21 cellular contexts compared by ENCODE assay signal in the genomic region with DNA sequence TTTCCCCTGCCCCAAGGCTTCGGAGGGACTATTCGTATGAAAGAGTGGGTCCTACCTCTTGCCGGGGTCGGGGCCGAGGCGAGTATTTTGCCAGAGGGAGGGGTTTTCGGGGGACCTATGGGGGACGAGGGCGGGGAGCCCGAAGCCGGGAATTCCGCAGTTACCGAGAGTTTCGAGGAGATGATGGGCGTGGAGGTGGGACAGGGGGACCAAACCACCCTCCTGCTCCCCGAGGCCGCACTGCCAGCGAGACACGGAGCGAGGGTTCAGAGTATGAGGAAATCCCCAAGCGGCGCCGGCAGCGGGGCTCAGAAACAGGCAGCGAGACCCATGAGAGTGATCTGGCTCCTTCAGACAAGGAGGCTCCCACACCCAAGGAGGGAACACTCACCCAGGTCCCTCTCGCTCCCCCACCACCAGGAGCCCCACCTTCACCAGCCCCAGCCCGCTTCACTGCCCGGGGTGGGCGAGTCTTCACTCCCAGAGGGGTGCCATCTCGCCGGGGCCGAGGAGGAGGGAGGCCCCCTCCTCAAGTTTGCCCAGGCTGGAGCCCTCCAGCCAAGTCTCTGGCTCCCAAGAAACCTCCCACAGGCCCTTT. TPM values are rescaled to one million over a fixed set of nuclear protein-coding genes. Genes with fewer than 3 reads are reported as not detected.
DNase-seq lines count a peak whose midpoint lies in the region; ATAC-seq, FAIRE-seq and TF ChIP-seq lines count a peak whose summit lies in the region.
"Had no signal": no experiment of that assay in that cellular context is flagged by ENCODE, and none has a peak within 500 bp of the region (broad histone marks: within the 10 kb centered on the region; RNA-seq: fewer than 3 reads in every experiment).

No MANE protein-coding gene starts in this region.

- TF ChIP-seq EP300 in HepG2 (IDR thresholded peaks at IDR 0.05; ENCODE audit: low read depth in 2 of 2, low read length in 2 of 2) = no peak
- no peak for TF ChIP-seq EP300 in HepG2 (CRISPR knock-in tag; IDR thresholded peaks at IDR 0.05; ENCODE audit: borderline replicate concordance)

- H3K79me2 ChIP-seq in HepG2 (ENCODE audit: insufficient read depth, low read length) = no peaks in the 10 kb centered on the region

- intact Hi-C loops in HepG2 (cut with micrococcal nuclease; ENCODE audit: unreplicated experiment) (no loop called here), right lobe of liver (cut with DNase I) (no loop called here), left ventricle myocardium superior (cut with micrococcal nuclease) (no loop called here)

- no peak overlapping the region for H2AFZ ChIP-seq in HepG2 (ENCODE audit: low read length)

- no peak; the same call in 2 of the 3 replicates for ATAC-seq in HepG2
- no peak for ATAC-seq in right lobe of liver
- peak; percentile 20 for ATAC-seq in left ventricle myocardium superior
- no peak for ATAC-seq in stimulated activated effector memory CD8-positive, alpha-beta T cell treated with anti-CD3 and anti-CD28 coated beads, Interleukin-12 subunit alpha, Interleukin-12 subunit beta, amount 100 ng/mL, for 72 hours
- ATAC-seq: upper lobe of right lung had no signal

- no peak overlapping the region for H3K4me2 ChIP-seq in HepG2 (ENCODE audit: low read depth, low read length)

- H3K4me3 ChIP-seq in HepG2 (replicated peaks in 1 of 3; ENCODE audit: insufficient read depth in 1 of 3, low read depth in 2 of 3, low read length in 3 of 3) = no peak overlapping the region
- no peak overlapping the region for H3K4me3 ChIP-seq in right lobe of liver
- H3K4me3 ChIP-seq: HAP-1, prostate gland, upper lobe of right lung had no signal

- no peaks in the 10 kb centered on the region for H4K20me1 ChIP-seq in HepG2 (ENCODE audit: insufficient read depth, low read length)

- TF ChIP-seq POLR2A in HepG2 (IDR thresholded peaks at IDR 0.05; ENCODE audit: insufficient read depth in 1 of 2, low read depth in 2 of 2, low read length in 2 of 2) = no peak; a peak in 1 of 4 replicates
- TF ChIP-seq POLR2A in right lobe of liver (IDR thresholded peaks at IDR 0.05) = no peak

- no peak for TF ChIP-seq RAD21 in HepG2 (CRISPR knock-in tag; IDR thresholded peaks at IDR 0.05)

- no peak for FAIRE-seq in HepG2 (lab: Jason Lieb, UNC)
- FAIRE-seq: frontal cortex, small intestine had no signal

- H3K9me3 ChIP-seq in HepG2 (ENCODE audit: low read length) = no peaks in the 10 kb centered on the region
- no peaks in the 10 kb centered on the region for H3K9me3 ChIP-seq in right lobe of liver
- H3K9me3 ChIP-seq: HAP-1, prostate gland, upper lobe of right lung had no signal

- peaks cover 57% of the 10 kb centered on the region for H3K36me3 Mint-ChIP-seq in HFFc6 (ENCODE audit: low read depth)
- H3K36me3 Mint-ChIP-seq in stimulated activated effector memory CD8-positive, alpha-beta T cell treated with anti-CD3 and anti-CD28 coated beads, Interleukin-12 subunit alpha, Interleukin-12 subunit beta, amount 100 ng/mL, for 72 hours = peaks cover 100% of the 10 kb centered on the region

- H3K27me3 ChIP-seq in HepG2 (ENCODE audit: control insufficient read depth in 1 of 2, insufficient read depth in 2 of 2, low read length in 2 of 2) (no peaks in the 10 kb centered on the region), right lobe of liver (no peaks in the 10 kb centered on the region)
- H3K27me3 ChIP-seq: upper lobe of right lung had no signal

- TF ChIP-seq CTCF in HepG2 (CRISPR knock-in tag; IDR thresholded peaks at IDR 0.05) = no peak
- no peak for TF ChIP-seq CTCF in right lobe of liver (IDR thresholded peaks at IDR 0.05)
- TF ChIP-seq CTCF in HFFc6 (IDR thresholded peaks at IDR 0.05) = no peak

- H3K4me3 Mint-ChIP-seq in HFFc6 = peak overlapping the region; percentile 13; the same call in 1 of the 2 replicates
- no peak overlapping the region for H3K4me3 Mint-ChIP-seq in stimulated activated effector memory CD8-positive, alpha-beta T cell treated with anti-CD3 and anti-CD28 coated beads, Interleukin-12 subunit alpha, Interleukin-12 subunit beta, amount 100 ng/mL, for 72 hours
- H3K4me3 Mint-ChIP-seq: activated CD4-positive, alpha-beta T cell treated with anti-CD3 and anti-CD28 coated beads, Interleukin-2, amount 10 ng/mL, durations not matched to agents 24 days and 14 days; CD8-positive, alpha-beta memory T cell; nephron had no signal

- no peaks in the 10 kb centered on the region for H3K4me1 ChIP-seq in HepG2 (ENCODE audit: insufficient read depth, low read length)
- H3K4me1 ChIP-seq in right lobe of liver = peaks cover 0 to 12% (median 0%) of the 10 kb centered on the region in 4 donors
- H3K4me1 ChIP-seq: HAP-1, prostate gland, upper lobe of right lung had no signal

- peaks cover 5% of the 10 kb centered on the region for H3K27me3 Mint-ChIP-seq in HFFc6 (ENCODE audit: insufficient read depth)
- H3K27me3 Mint-ChIP-seq: activated CD4-positive, alpha-beta T cell treated with anti-CD3 and anti-CD28 coated beads, Interleukin-2, amount 10 ng/mL, durations not matched to agents 24 days and 14 days; CD8-positive, alpha-beta memory T cell had no signal

- in situ Hi-C loops in HepG2 (cut with HindIII; ENCODE audit: extremely low pct_ligation_motif_present, low pct_unique_long_range_greater_than_20kb) = no loop called here

- H3K36me3 ChIP-seq in HepG2 (replicated peaks in 1 of 2; ENCODE audit: control insufficient read depth in 1 of 2, insufficient read depth in 2 of 2, low read length in 2 of 2) = peaks cover 72 to 100% of the 10 kb centered on the region in 2 experiments
- peaks cover 5 to 94% (median 47%) of the 10 kb centered on the region in 4 donors for H3K36me3 ChIP-seq in right lobe of liver

- H3K9ac ChIP-seq in HepG2 (ENCODE audit: insufficient read depth, low read depth, low read length) = no peak overlapping the region

- 98% methylated on average over 31 of the region's 32 CpGs for WGBS in HepG2 (ENCODE audit: low lambda C conversion rate)
- no CpG with 5 or more reads among the region's 32 CpGs for WGBS in right lobe of liver (ENCODE audit: insufficient coverage, low coverage, low lambda C conversion rate, missing lambda C conversion rate)

- H3K4me1 Mint-ChIP-seq in HFFc6 (ENCODE audit: low read depth) = peaks cover 40% of the 10 kb centered on the region
- peaks cover 29% of the 10 kb centered on the region for H3K4me1 Mint-ChIP-seq in stimulated activated effector memory CD8-positive, alpha-beta T cell treated with anti-CD3 and anti-CD28 coated beads, Interleukin-12 subunit alpha, Interleukin-12 subunit beta, amount 100 ng/mL, for 72 hours
- H3K4me1 Mint-ChIP-seq: nephron had no signal

- POLR2A ChIA-PET in HepG2 (lab: Yijun Ruan, JAX) = interaction anchor here (1.5 kb wide), 1 partner anchor 11 kb away, joined by 4 read pairs; a partner anchor contains a TSS

- no peak overlapping the region; the same call in 1 of the 2 replicates for H3K27ac Mint-ChIP-seq in HFFc6
- H3K27ac Mint-ChIP-seq in stimulated activated effector memory CD8-positive, alpha-beta T cell treated with anti-CD3 and anti-CD28 coated beads, Interleukin-12 subunit alpha, Interleukin-12 subunit beta, amount 100 ng/mL, for 72 hours = peak overlapping the region; percentile 83
- H3K27ac Mint-ChIP-seq: activated CD4-positive, alpha-beta T cell treated with anti-CD3 and anti-CD28 coated beads, Interleukin-2, amount 10 ng/mL, durations not matched to agents 24 days and 14 days; nephron had no signal

- DNase-seq in HepG2 (ENCODE audit: low spot score) = no peak
- DNase-seq in right lobe of liver = no peak
- no peak for DNase-seq in HFFc6
- no peak for DNase-seq in left ventricle myocardium superior
- no peak for DNase-seq in stimulated activated effector memory CD8-positive, alpha-beta T cell treated with anti-CD3 and anti-CD28 coated beads, Interleukin-12 subunit alpha, Interleukin-12 subunit beta, amount 100 ng/mL, for 72 hours (ENCODE audit: low spot score in 2 of 2)
- DNase-seq in NCI-H82 treated with DMSO at 0.1 percent for 48 hours (lab: John Stamatoyannopoulos, UW; ENCODE audit: unreplicated experiment) = no peak
- no peak for DNase-seq in NCI-H510A (lab: John Stamatoyannopoulos, UW)
- no peak for DNase-seq in activated gamma-delta T cell (lab: John Stamatoyannopoulos, UW)
- DNase-seq: activated CD4-positive, alpha-beta T cell treated with anti-CD3 and anti-CD28 coated beads, Interleukin-2, amount 10 ng/mL, durations not matched to agents 24 days and 14 days; amniotic stem cell; CD8-positive, alpha-beta memory T cell; central memory CD4-positive, alpha-beta T cell; mesendoderm; NCI-H1436; NCI-H524; small intestine; upper lobe of right lung had no signal

- CTCF ChIA-PET in HepG2 (lab: Yijun Ruan, JAX; ENCODE audit: low intra/inter-chr PET ratio, low total read pairs) = no interaction called here

- H3K9me3 Mint-ChIP-seq in HFFc6 = no peaks in the 10 kb centered on the region
- no peaks in the 10 kb centered on the region for H3K9me3 Mint-ChIP-seq in stimulated activated effector memory CD8-positive, alpha-beta T cell treated with anti-CD3 and anti-CD28 coated beads, Interleukin-12 subunit alpha, Interleukin-12 subunit beta, amount 100 ng/mL, for 72 hours
- H3K9me3 Mint-ChIP-seq: activated CD4-positive, alpha-beta T cell treated with anti-CD3 and anti-CD28 coated beads, Interleukin-2, amount 10 ng/mL, durations not matched to agents 24 days and 14 days; CD8-positive, alpha-beta memory T cell; nephron had no signal

- BruUV-seq in HepG2 (replicated peaks; lab: Mats Ljungman, UMichigan) = no TSS peak

- no peak overlapping the region for H3K27ac ChIP-seq in HepG2 (ENCODE audit: extremely low read length, insufficient read depth, low read length)
- no peak overlapping the region for H3K27ac ChIP-seq in right lobe of liver
- H3K27ac ChIP-seq: upper lobe of right lung had no signal

RNA-seq across cellular contexts. Expression of a gene that starts 11.3 kb away (rescaled TPM):
- total RNA-seq in HepG2 (2016; rRNA removed; fragmentation: Illumina TruSeq; extraction: Trizol) (37.2 and 38.9 TPM in 2 replicates), right lobe of liver (10 to 100 TPM; 34.7 to 59.6 (median 39.4) TPM), left ventricle myocardium superior (76.9 TPM)
- 32.5 and 32.7 TPM in 2 replicates for total RNA-seq in HepG2 (2016; cell fraction: cytosol; rRNA removed; fragmentation: Illumina TruSeq; extraction: Trizol; ENCODE audit: low read depth)
- total RNA-seq in HepG2 (2016; cell fraction: insoluble cytoplasmic fraction; rRNA removed; fragmentation: Illumina TruSeq; extraction: Trizol) = 32.8 and 40.6 TPM in 2 replicates
- 32.8 and 40.2 TPM in 2 replicates for total RNA-seq in HepG2 (2016; cell fraction: membrane; rRNA removed; fragmentation: Illumina TruSeq; extraction: Trizol)
- total RNA-seq in HepG2 (2016; cell fraction: nucleus; rRNA removed; fragmentation: Illumina TruSeq; extraction: Trizol) = 58.3 and 69.5 TPM in 2 replicates
- 47.4 and 60.5 TPM in 2 replicates for polyA plus RNA-seq in HepG2 (2011; rRNA removed)
- 21.8 and 30.2 TPM in 2 replicates for polyA plus RNA-seq in HepG2 (2011; cell fraction: cytosol; rRNA removed)
- 235 and 263 TPM in 2 replicates for polyA plus RNA-seq in HepG2 (2011; cell fraction: nucleus; rRNA removed)
- 80.6 and 104 TPM in 2 replicates for polyA plus RNA-seq in HepG2 (2012)
- polyA plus RNA-seq in HepG2 (2016; cell fraction: cytosol; fragmentation: Illumina TruSeq; extraction: Trizol; ENCODE audit: low read depth) = 12.1 and 13.9 TPM in 2 replicates
- 59.6 and 89.4 TPM in 2 replicates for polyA plus RNA-seq in HepG2 (2016; cell fraction: insoluble cytoplasmic fraction; fragmentation: Illumina TruSeq; extraction: Trizol; ENCODE audit: low read depth)
- 26.0 and 31.8 TPM in 2 replicates for polyA plus RNA-seq in HepG2 (2016; cell fraction: membrane; fragmentation: Illumina TruSeq; extraction: Trizol; ENCODE audit: low read depth)
- polyA plus RNA-seq in HepG2 (2016; cell fraction: nucleus; fragmentation: Illumina TruSeq; extraction: Trizol; ENCODE audit: insufficient read depth, low read depth) = 182 and 188 TPM in 2 replicates
- polyA minus RNA-seq in HepG2 (2011; rRNA and poly(A)+ RNA removed; ENCODE audit: low replicate concordance) = 50.3 and 66.9 TPM in 2 replicates
- polyA minus RNA-seq in HepG2 (2011; cell fraction: cytosol; rRNA and poly(A)+ RNA removed) = 51.5 and 53.4 TPM in 2 replicates
- 120 and 136 TPM in 2 replicates for polyA minus RNA-seq in HepG2 (2011; cell fraction: nucleus; rRNA and poly(A)+ RNA removed)
- total RNA-seq in HFFc6 (2021; fragmentation: NEBNext Ultra II Directional; extraction: Animal tissue kit (Norgen Biotek cat#: 25700)) = 100 to 1,000 TPM; 216 to 259 (median 231) TPM

RNA-seq across cellular contexts. Expression of a gene that starts 16.7 kb away (rescaled TPM):
- not detected in 2 replicates for total RNA-seq in HepG2 (2016; rRNA removed; fragmentation: Illumina TruSeq; extraction: Trizol)
- 0.62 and 0.91 TPM in 2 replicates for total RNA-seq in HepG2 (2016; cell fraction: cytosol; rRNA removed; fragmentation: Illumina TruSeq; extraction: Trizol; ENCODE audit: low read depth)
- total RNA-seq in HepG2 (2016; cell fraction: insoluble cytoplasmic fraction; rRNA removed; fragmentation: Illumina TruSeq; extraction: Trizol) = not detected in 2 replicates
- 0.48 TPM in 1 of 2 replicates, not detected in the other for total RNA-seq in HepG2 (2016; cell fraction: membrane; rRNA removed; fragmentation: Illumina TruSeq; extraction: Trizol)
- not detected in 2 replicates for total RNA-seq in HepG2 (2016; cell fraction: nucleus; rRNA removed; fragmentation: Illumina TruSeq; extraction: Trizol)
- 1.4 and 1.5 TPM in 2 replicates for polyA plus RNA-seq in HepG2 (2011; rRNA removed)
- 0.44 and 1.3 TPM in 2 replicates for polyA plus RNA-seq in HepG2 (2011; cell fraction: cytosol; rRNA removed)
- 0.72 and 1.6 TPM in 2 replicates for polyA plus RNA-seq in HepG2 (2011; cell fraction: nucleus; rRNA removed)
- 1.6 and 7.5 TPM in 2 replicates for polyA plus RNA-seq in HepG2 (2012)
- 0.98 and 1.2 TPM in 2 replicates for polyA plus RNA-seq in HepG2 (2016; cell fraction: cytosol; fragmentation: Illumina TruSeq; extraction: Trizol; ENCODE audit: low read depth)
- polyA plus RNA-seq in HepG2 (2016; cell fraction: insoluble cytoplasmic fraction; fragmentation: Illumina TruSeq; extraction: Trizol; ENCODE audit: low read depth) = 0.60 and 0.98 TPM in 2 replicates
- 0.76 and 1.2 TPM in 2 replicates for polyA plus RNA-seq in HepG2 (2016; cell fraction: membrane; fragmentation: Illumina TruSeq; extraction: Trizol; ENCODE audit: low read depth)
- polyA plus RNA-seq in HepG2 (2016; cell fraction: nucleus; fragmentation: Illumina TruSeq; extraction: Trizol; ENCODE audit: insufficient read depth, low read depth) = 1.3 TPM in 1 of 2 replicates, not detected in the other
- not detected in 2 replicates for polyA minus RNA-seq in HepG2 (2011; rRNA and poly(A)+ RNA removed; ENCODE audit: low replicate concordance)
- not detected in 2 replicates for polyA minus RNA-seq in HepG2 (2011; cell fraction: cytosol; rRNA and poly(A)+ RNA removed)
- 0.75 TPM in 1 of 2 replicates, not detected in the other for polyA minus RNA-seq in HepG2 (2011; cell fraction: nucleus; rRNA and poly(A)+ RNA removed)
- 10 to 100 TPM in 4 of 6 experiments, 1 to 10 TPM in 2; 6.7 to 28.5 (median 13.0) TPM for total RNA-seq in right lobe of liver
- not detected for total RNA-seq in HFFc6 (2021; fragmentation: NEBNext Ultra II Directional; extraction: Animal tissue kit (Norgen Biotek cat#: 25700))
- total RNA-seq in left ventricle myocardium superior = 15.5 TPM

RNA-seq across cellular contexts. Expression of a gene that starts 20.7 kb away (rescaled TPM):
- total RNA-seq in HepG2 (2016; rRNA removed; fragmentation: Illumina TruSeq; extraction: Trizol) = 169 and 190 TPM in 2 replicates
- 84.0 and 88.6 TPM in 2 replicates for total RNA-seq in HepG2 (2016; cell fraction: cytosol; rRNA removed; fragmentation: Illumina TruSeq; extraction: Trizol; ENCODE audit: low read depth)
- total RNA-seq in HepG2 (2016; cell fraction: insoluble cytoplasmic fraction; rRNA removed; fragmentation: Illumina TruSeq; extraction: Trizol) = 156 and 178 TPM in 2 replicates
- total RNA-seq in HepG2 (2016; cell fraction: membrane; rRNA removed; fragmentation: Illumina TruSeq; extraction: Trizol) = 178 and 181 TPM in 2 replicates
- total RNA-seq in HepG2 (2016; cell fraction: nucleus; rRNA removed; fragmentation: Illumina TruSeq; extraction: Trizol) = 152 and 174 TPM in 2 replicates
- polyA plus RNA-seq in HepG2 (2011; rRNA removed) = 157 and 184 TPM in 2 replicates
- 112 and 150 TPM in 2 replicates for polyA plus RNA-seq in HepG2 (2011; cell fraction: cytosol; rRNA removed)
- 529 and 638 TPM in 2 replicates for polyA plus RNA-seq in HepG2 (2011; cell fraction: nucleus; rRNA removed)
- 358 and 398 TPM in 2 replicates for polyA plus RNA-seq in HepG2 (2012)
- polyA plus RNA-seq in HepG2 (2016; cell fraction: cytosol; fragmentation: Illumina TruSeq; extraction: Trizol; ENCODE audit: low read depth) = 78.8 and 95.7 TPM in 2 replicates
- 186 and 257 TPM in 2 replicates for polyA plus RNA-seq in HepG2 (2016; cell fraction: insoluble cytoplasmic fraction; fragmentation: Illumina TruSeq; extraction: Trizol; ENCODE audit: low read depth)
- 151 and 180 TPM in 2 replicates for polyA plus RNA-seq in HepG2 (2016; cell fraction: membrane; fragmentation: Illumina TruSeq; extraction: Trizol; ENCODE audit: low read depth)
- polyA plus RNA-seq in HepG2 (2016; cell fraction: nucleus; fragmentation: Illumina TruSeq; extraction: Trizol; ENCODE audit: insufficient read depth, low read depth) = 346 and 353 TPM in 2 replicates
- 102 and 309 TPM in 2 replicates for polyA minus RNA-seq in HepG2 (2011; rRNA and poly(A)+ RNA removed; ENCODE audit: low replicate concordance)
- 190 and 207 TPM in 2 replicates for polyA minus RNA-seq in HepG2 (2011; cell fraction: cytosol; rRNA and poly(A)+ RNA removed)
- 142 and 160 TPM in 2 replicates for polyA minus RNA-seq in HepG2 (2011; cell fraction: nucleus; rRNA and poly(A)+ RNA removed)
- total RNA-seq in right lobe of liver = 100 to 1,000 TPM; 114 to 196 (median 142) TPM
- total RNA-seq in HFFc6 (2021; fragmentation: NEBNext Ultra II Directional; extraction: Animal tissue kit (Norgen Biotek cat#: 25700)) = 100 to 1,000 TPM; 247 to 273 (median 262) TPM
- total RNA-seq in left ventricle myocardium superior = 283 TPM

RNA-seq across cellular contexts. Expression of a gene that starts 23.9 kb away (rescaled TPM):
- 52.9 and 98.2 TPM in 2 replicates for total RNA-seq in HepG2 (2016; rRNA removed; fragmentation: Illumina TruSeq; extraction: Trizol)
- total RNA-seq in HepG2 (2016; cell fraction: cytosol; rRNA removed; fragmentation: Illumina TruSeq; extraction: Trizol; ENCODE audit: low read depth) = 43.4 and 48.4 TPM in 2 replicates
- 49.1 and 105 TPM in 2 replicates for total RNA-seq in HepG2 (2016; cell fraction: insoluble cytoplasmic fraction; rRNA removed; fragmentation: Illumina TruSeq; extraction: Trizol)
- total RNA-seq in HepG2 (2016; cell fraction: membrane; rRNA removed; fragmentation: Illumina TruSeq; extraction: Trizol) = 24.9 and 27.7 TPM in 2 replicates
- total RNA-seq in HepG2 (2016; cell fraction: nucleus; rRNA removed; fragmentation: Illumina TruSeq; extraction: Trizol) = 80.5 and 97.5 TPM in 2 replicates
- 1,140 and 1,216 TPM in 2 replicates for polyA plus RNA-seq in HepG2 (2011; rRNA removed)
- polyA plus RNA-seq in HepG2 (2011; cell fraction: cytosol; rRNA removed) = 931 and 1,024 TPM in 2 replicates
- 672 and 801 TPM in 2 replicates for polyA plus RNA-seq in HepG2 (2011; cell fraction: nucleus; rRNA removed)
- 414 and 633 TPM in 2 replicates for polyA plus RNA-seq in HepG2 (2012)
- 40.2 and 51.8 TPM in 2 replicates for polyA plus RNA-seq in HepG2 (2016; cell fraction: cytosol; fragmentation: Illumina TruSeq; extraction: Trizol; ENCODE audit: low read depth)
- polyA plus RNA-seq in HepG2 (2016; cell fraction: insoluble cytoplasmic fraction; fragmentation: Illumina TruSeq; extraction: Trizol; ENCODE audit: low read depth) = 55.3 and 56.0 TPM in 2 replicates
- 20.7 and 25.6 TPM in 2 replicates for polyA plus RNA-seq in HepG2 (2016; cell fraction: membrane; fragmentation: Illumina TruSeq; extraction: Trizol; ENCODE audit: low read depth)
- polyA plus RNA-seq in HepG2 (2016; cell fraction: nucleus; fragmentation: Illumina TruSeq; extraction: Trizol; ENCODE audit: insufficient read depth, low read depth) = 129 and 139 TPM in 2 replicates
- polyA minus RNA-seq in HepG2 (2011; rRNA and poly(A)+ RNA removed; ENCODE audit: low replicate concordance) = 3.4 and 446 TPM in 2 replicates
- 154 and 168 TPM in 2 replicates for polyA minus RNA-seq in HepG2 (2011; cell fraction: cytosol; rRNA and poly(A)+ RNA removed)
- 110 and 177 TPM in 2 replicates for polyA minus RNA-seq in HepG2 (2011; cell fraction: nucleus; rRNA and poly(A)+ RNA removed)
- 100 to 1,000 TPM; 100 to 182 (median 116) TPM for total RNA-seq in right lobe of liver
- 1 to 10 TPM; 2.4 to 4.3 (median 2.8) TPM for total RNA-seq in HFFc6 (2021; fragmentation: NEBNext Ultra II Directional; extraction: Animal tissue kit (Norgen Biotek cat#: 25700))
- 2.4 TPM for total RNA-seq in left ventricle myocardium superior

RNA-seq across cellular contexts. Expression of a gene that starts 28.8 kb away (rescaled TPM):
- total RNA-seq in HepG2 (2016; rRNA removed; fragmentation: Illumina TruSeq; extraction: Trizol) = 15.5 and 18.1 TPM in 2 replicates
- 4.0 and 4.6 TPM in 2 replicates for total RNA-seq in HepG2 (2016; cell fraction: cytosol; rRNA removed; fragmentation: Illumina TruSeq; extraction: Trizol; ENCODE audit: low read depth)
- 16.8 and 18.5 TPM in 2 replicates for total RNA-seq in HepG2 (2016; cell fraction: insoluble cytoplasmic fraction; rRNA removed; fragmentation: Illumina TruSeq; extraction: Trizol)
- 10.4 and 12.5 TPM in 2 replicates for total RNA-seq in HepG2 (2016; cell fraction: membrane; rRNA removed; fragmentation: Illumina TruSeq; extraction: Trizol)
- 11.7 and 13.0 TPM in 2 replicates for total RNA-seq in HepG2 (2016; cell fraction: nucleus; rRNA removed; fragmentation: Illumina TruSeq; extraction: Trizol)
- polyA plus RNA-seq in HepG2 (2011; rRNA removed) = 1.7 and 2.1 TPM in 2 replicates
- 1.5 TPM in 2 replicates for polyA plus RNA-seq in HepG2 (2011; cell fraction: cytosol; rRNA removed)
- polyA plus RNA-seq in HepG2 (2011; cell fraction: nucleus; rRNA removed) = 3.0 and 3.3 TPM in 2 replicates
- polyA plus RNA-seq in HepG2 (2012) = 3.3 and 4.4 TPM in 2 replicates
- polyA plus RNA-seq in HepG2 (2016; cell fraction: cytosol; fragmentation: Illumina TruSeq; extraction: Trizol; ENCODE audit: low read depth) = 1.9 and 2.9 TPM in 2 replicates
- 12.2 and 12.5 TPM in 2 replicates for polyA plus RNA-seq in HepG2 (2016; cell fraction: insoluble cytoplasmic fraction; fragmentation: Illumina TruSeq; extraction: Trizol; ENCODE audit: low read depth)
- polyA plus RNA-seq in HepG2 (2016; cell fraction: membrane; fragmentation: Illumina TruSeq; extraction: Trizol; ENCODE audit: low read depth) = 5.2 and 6.9 TPM in 2 replicates
- 11.9 and 12.9 TPM in 2 replicates for polyA plus RNA-seq in HepG2 (2016; cell fraction: nucleus; fragmentation: Illumina TruSeq; extraction: Trizol; ENCODE audit: insufficient read depth, low read depth)
- 3.9 and 10.7 TPM in 2 replicates for polyA minus RNA-seq in HepG2 (2011; rRNA and poly(A)+ RNA removed; ENCODE audit: low replicate concordance)
- polyA minus RNA-seq in HepG2 (2011; cell fraction: cytosol; rRNA and poly(A)+ RNA removed) = 1.2 and 1.3 TPM in 2 replicates
- polyA minus RNA-seq in HepG2 (2011; cell fraction: nucleus; rRNA and poly(A)+ RNA removed) = 5.3 and 6.1 TPM in 2 replicates
- 1 to 10 TPM; 6.6 to 8.7 (median 7.6) TPM for total RNA-seq in right lobe of liver
- total RNA-seq in HFFc6 (2021; fragmentation: NEBNext Ultra II Directional; extraction: Animal tissue kit (Norgen Biotek cat#: 25700)) = 10 to 100 TPM; 13.4 to 16.2 (median 14.9) TPM
- 18.6 TPM for total RNA-seq in left ventricle myocardium superior
